Comparison of ENCODE assay signal across 12 cellular contexts in genomic region chr3:159881828-159882309, GRCh38. TPM values are rescaled to one million over a fixed set of nuclear protein-coding genes. Genes with fewer than 3 reads are reported as not detected.
DNase-seq lines count a peak whose midpoint lies in the region; TF ChIP-seq lines count a peak whose summit lies in the region.
"Had no signal": no experiment of that assay in that cellular context is flagged by ENCODE, and none has a peak within 500 bp of the region (broad histone marks: within the 10 kb centered on the region; RNA-seq: fewer than 3 reads in every experiment).

No MANE protein-coding gene starts in this region.

- no peak for TF ChIP-seq CTCF in brain microvascular endothelial cell (IDR thresholded peaks at IDR 0.05; ENCODE audit: low read depth, low read length, missing control alignments)

- H3K18ac ChIP-seq in neuronal stem cell (ENCODE audit: low read length) = peak overlapping the region; percentile 21

- H3K79me1 ChIP-seq in neuronal stem cell (ENCODE audit: low read depth, low read length) = no peaks in the 10 kb centered on the region

- DNase-seq in EH (ENCODE audit: low read depth) (peak; percentile 43), NCI-H510A treated with DMSO at 0.1 percent for 48 hours (lab: John Stamatoyannopoulos, UW) (peak; percentile 58), epithelial cell of prostate (ENCODE audit: low read depth, low spot score) (peak; percentile 73), neuronal stem cell (ENCODE audit: low spot score) (no peak), NCI-H82 (lab: John Stamatoyannopoulos, UW) (no peak), brain microvascular endothelial cell (no peak), HuH-7.5 (ENCODE audit: low spot score) (no peak)
- no peak for DNase-seq in stimulated activated CD4-positive, alpha-beta T cell treated with anti-CD3 and anti-CD28 coated beads, Interleukin-15, amount 100 ng/mL, for 24 hours
- DNase-seq: activated T-cell treated with anti-CD3 and anti-CD28 coated beads, Interleukin-2, amount 50 U/mL, for 4 hours; effector CD4-positive, alpha-beta T cell; stimulated activated CD4-positive, alpha-beta T cell treated with anti-CD3 and anti-CD28 coated beads, Interleukin-4, amount 100 ng/mL, for 4 hours; T-helper 9 cell had no signal

- no peak overlapping the region for H3K4ac ChIP-seq in neuronal stem cell (ENCODE audit: low read length)

- H3K4me2 ChIP-seq in neuronal stem cell (ENCODE audit: insufficient read depth, low read length, poor library complexity, severe bottlenecking) = no peak overlapping the region

- H3K9me3 ChIP-seq in neuronal stem cell (replicated peaks in 1 of 2; ENCODE audit: control insufficient read depth in 2 of 2, insufficient read depth in 1 of 2, low read depth in 1 of 2, low read length in 2 of 2) = no peaks in the 10 kb centered on the region

- WGBS in neuronal stem cell (ENCODE audit: extremely low coverage in 2 of 2, insufficient read length in 2 of 2, insufficient replicate concordance in 1 of 2), 2 donors = no CpG with 5 or more reads among the region's 7 CpGs

- H3K27me3 ChIP-seq in neuronal stem cell (ENCODE audit: control insufficient read depth in 3 of 3, insufficient read depth in 3 of 3, low read depth in 1 of 3, low read length in 3 of 3) = no peaks in the 10 kb centered on the region
- H3K27me3 ChIP-seq in brain microvascular endothelial cell (replicated peaks) = no peaks in the 10 kb centered on the region

- peaks cover 14 to 18% of the 10 kb centered on the region in 2 donors for H3K4me1 ChIP-seq in neuronal stem cell (ENCODE audit: control insufficient read depth in 2 of 2, insufficient read depth in 1 of 2, low read depth in 1 of 2, low read length in 2 of 2)

- no peak overlapping the region for H4K91ac ChIP-seq in neuronal stem cell (ENCODE audit: low read depth, low read length, poor library complexity)

- no peak overlapping the region for H4K8ac ChIP-seq in neuronal stem cell (ENCODE audit: low read depth, low read length)

- in situ Hi-C loops in brain microvascular endothelial cell (cut with HindIII; ENCODE audit: low pct_ligation_motif_present, low sequenced_read_pairs) = no loop called here

- no peak overlapping the region for H2BK120ac ChIP-seq in neuronal stem cell (ENCODE audit: low read depth, low read length)

- no peak overlapping the region for H2BK15ac ChIP-seq in neuronal stem cell (ENCODE audit: low read length)

- H3K27ac ChIP-seq in epithelial cell of prostate = peak overlapping the region; percentile 93
- no peak overlapping the region for H3K27ac ChIP-seq in neuronal stem cell (replicated peaks; ENCODE audit: low read length)
- H3K27ac ChIP-seq in brain microvascular endothelial cell = no peak overlapping the region

- H2AK5ac ChIP-seq in neuronal stem cell (ENCODE audit: low read depth, low read length) = no peak overlapping the region

- no peak overlapping the region for H3K4me3 ChIP-seq in neuronal stem cell (ENCODE audit: low read length in 2 of 2)
- no peak overlapping the region for H3K4me3 ChIP-seq in brain microvascular endothelial cell (ENCODE audit: low read depth, low read length)

- H3K23ac ChIP-seq in neuronal stem cell (ENCODE audit: low read depth, low read length, poor library complexity) = no peak overlapping the region

- H3K36me3 ChIP-seq in neuronal stem cell (replicated peaks in 1 of 2; ENCODE audit: control insufficient read depth in 2 of 2, insufficient read depth in 2 of 2, low read length in 2 of 2) (peaks cover 3 to 4% of the 10 kb centered on the region in 2 donors), brain microvascular endothelial cell (replicated peaks) (no peaks in the 10 kb centered on the region)

- no peak overlapping the region for H2BK5ac ChIP-seq in neuronal stem cell (ENCODE audit: low read length)

- H3K14ac ChIP-seq in neuronal stem cell (ENCODE audit: low read length) = no peak overlapping the region

- no peak overlapping the region for H2AFZ ChIP-seq in neuronal stem cell (ENCODE audit: low read length)

- no peak overlapping the region for H3K9ac ChIP-seq in neuronal stem cell (ENCODE audit: low read depth, low read length, poor library complexity)

- H2BK12ac ChIP-seq in neuronal stem cell (ENCODE audit: low read length) = no peak overlapping the region

RNA-seq across cellular contexts. Expression of gene SCHIP1, which starts 42.2 kb away (rescaled TPM):
- polyA plus RNA-seq in neuronal stem cell (2013, experiment 1 of 2) = 31.0 TPM
- 31.4 TPM for polyA plus RNA-seq in neuronal stem cell (2013, experiment 2 of 2)

Comparison
In these comparisons a context has a peak if more than half of its experiments do, and no peak if none do; other contexts are left out.
1. DNase-seq: peak in EH (single experiment), NCI-H510A treated with DMSO at 0.1 percent for 48 hours (single experiment) and epithelial cell of prostate (single experiment); none in neuronal stem cell (single experiment), NCI-H82 (single experiment), brain microvascular endothelial cell (single experiment), stimulated activated CD4-positive, alpha-beta T cell treated with anti-CD3 and anti-CD28 coated beads, Interleukin-15, amount 100 ng/mL, for 24 hours (single experiment) and HuH-7.5 (single experiment).